ENCODE assay signal across 8 cellular contexts in the genomic region with DNA sequence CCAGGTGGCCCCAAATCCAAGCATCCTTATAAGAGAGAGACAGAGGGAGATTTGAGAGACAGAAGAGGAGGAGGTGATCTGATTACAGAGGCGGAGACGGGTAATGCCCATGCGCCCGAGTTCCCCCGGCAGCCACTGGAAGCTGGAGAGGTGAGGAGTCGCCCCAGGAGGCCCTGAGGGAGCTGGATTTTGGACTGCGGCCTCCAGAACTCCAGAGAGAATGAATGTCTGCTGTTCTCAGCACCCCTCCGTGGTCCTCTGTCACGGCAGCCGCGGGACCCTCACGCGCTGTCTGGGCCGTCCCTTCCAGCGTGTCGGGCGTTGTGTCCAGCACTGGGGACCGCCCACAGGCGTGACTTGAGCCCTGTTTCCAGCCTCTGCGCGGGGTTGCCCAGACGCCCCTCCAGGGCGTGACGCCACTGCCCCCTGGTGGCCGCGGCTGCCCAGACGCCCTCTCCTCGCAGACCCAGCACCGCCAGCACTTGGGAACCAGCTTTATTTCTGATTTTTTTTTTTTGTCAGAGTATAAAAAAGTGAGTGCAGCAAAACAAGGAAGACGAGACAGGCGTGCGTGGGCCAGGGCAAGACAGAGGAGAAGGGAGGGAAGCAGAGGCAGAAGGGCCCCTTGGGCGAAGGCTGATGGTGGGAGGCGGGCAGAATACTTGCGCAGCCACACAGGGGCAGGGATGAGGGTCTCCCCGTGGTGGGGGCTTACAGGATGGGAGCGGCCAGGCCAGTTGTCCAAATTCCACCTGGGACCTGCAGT. TPM values are rescaled to one million over a fixed set of nuclear protein-coding genes. Genes with fewer than 3 reads are reported as not detected.
DNase-seq lines count a peak whose midpoint lies in the region; ATAC-seq and TF ChIP-seq lines count a peak whose summit lies in the region.

No MANE protein-coding gene starts in this region.

- ATAC-seq in RWPE2 (ENCODE audit: low read depth) (peak; percentile 74), GM19452 (IDR thresholded peaks at IDR 0.05; ENCODE audit: unreplicated experiment) (no peak)

- TF ChIP-seq CTCF in RWPE2 (IDR thresholded peaks at IDR 0.05; ENCODE audit: poor library complexity, severe bottlenecking) (peak; percentile 100), fibroblast of villous mesenchyme (IDR thresholded peaks at IDR 0.05; ENCODE audit: insufficient read depth, low read depth, low read length) (peak; percentile 97), neural cell (IDR thresholded peaks at IDR 0.05; ENCODE audit: poor library complexity, severe bottlenecking) (peak; percentile 96)

- peak overlapping the region; percentile 25 for H3K9ac ChIP-seq in neural cell (ENCODE audit: low read length)

- DNase-seq in GF-D8 (lab: John Stamatoyannopoulos, UW) (peak; percentile 31), Kasumi-1 (lab: John Stamatoyannopoulos, UW) (peak; percentile 58 to 63), RWPE2 (ENCODE audit: low spot score) (peak; percentile 95), fibroblast of villous mesenchyme (ENCODE audit: low read depth) (peak; percentile 83), superior temporal gyrus (ENCODE audit: extremely low spot score) (peak; percentile 88)
- DNase-seq in activated gamma-delta T cell treated with anti-CD3 and anti-CD28 coated beads, Interleukin-2, amount 50 U/mL, for 16 hours (ENCODE audit: low read depth): peak; percentile 76

- no peaks in the 10 kb centered on the region for H3K4me1 ChIP-seq in RWPE2 (ENCODE audit: insufficient read depth, poor library complexity, severe bottlenecking)

- TF ChIP-seq RAD21 in neural cell (conservative IDR thresholded peaks at IDR 0.05): peak; percentile 87

- no peak overlapping the region for H3K4me2 ChIP-seq in neural cell (ENCODE audit: low read length)

- H3K9me3 ChIP-seq in RWPE2 (ENCODE audit: severe bottlenecking) (no peaks in the 10 kb centered on the region), neural cell (ENCODE audit: low read length) (no peaks in the 10 kb centered on the region)

- no peak for TF ChIP-seq EP300 in neural cell (conservative IDR thresholded peaks at IDR 0.05; ENCODE audit: poor library complexity, severe bottlenecking)

- H3K27ac ChIP-seq in RWPE2 (ENCODE audit: poor library complexity, severe bottlenecking): no peak overlapping the region
- no peak overlapping the region for H3K27ac ChIP-seq in neural cell (ENCODE audit: low read length)

- no peaks in the 10 kb centered on the region for H3K9me2 ChIP-seq in neural cell (ENCODE audit: insufficient read depth, low read length)

- H4K20me1 ChIP-seq in neural cell (ENCODE audit: insufficient read depth): no peaks in the 10 kb centered on the region

- H2AFZ ChIP-seq in neural cell (ENCODE audit: low read depth, low read length): no peak overlapping the region

- H3F3A ChIP-seq in neural cell (ENCODE audit: insufficient read depth, low read length, poor library complexity, severe bottlenecking): no peaks in the 10 kb centered on the region

- H3K4me3 ChIP-seq in RWPE2 (ENCODE audit: severe bottlenecking) (peak overlapping the region; percentile 18), fibroblast of villous mesenchyme (ENCODE audit: low read depth, low read length) (peak overlapping the region; percentile 64), neural cell (ENCODE audit: low read length) (no peak overlapping the region)

- H3K27me3 ChIP-seq in RWPE2 (ENCODE audit: insufficient read depth, poor library complexity, severe bottlenecking) (no peaks in the 10 kb centered on the region), neural cell (ENCODE audit: insufficient read depth, low read depth, low read length) (no peaks in the 10 kb centered on the region)

- peaks cover 3% of the 10 kb centered on the region for H3K79me2 ChIP-seq in neural cell (replicated peaks; ENCODE audit: insufficient read depth, low read length)

- H3K36me3 ChIP-seq in RWPE2 (ENCODE audit: low read depth): no peaks in the 10 kb centered on the region
- no peaks in the 10 kb centered on the region for H3K36me3 ChIP-seq in neural cell (ENCODE audit: insufficient read depth, low read length)

TF ChIP-seq in neural cell, 6 proteins besides CTCF, POLR2A, EP300 and RAD21:
- peak; percentile 38 for TF ChIP-seq MXI1 (conservative IDR thresholded peaks at IDR 0.05; ENCODE audit: poor library complexity, severe bottlenecking)
- TF ChIP-seq POLR2AphosphoS5 (IDR thresholded peaks at IDR 0.05): peak; percentile 12
- no peak for TF ChIP-seq TAF1 (IDR thresholded peaks at IDR 0.05; ENCODE audit: low read depth)
- peak; percentile 88 for TF ChIP-seq SMC3 (conservative IDR thresholded peaks at IDR 0.05; ENCODE audit: poor library complexity)

RNA-seq across cellular contexts. Expression of a gene that starts 4.1 kb away (rescaled TPM):
- total RNA-seq in fibroblast of villous mesenchyme: 13.8 and 15.8 TPM in 2 replicates
- 21.6 and 25.7 TPM in 2 replicates for polyA plus RNA-seq in neural cell
- 25.4 and 29.0 TPM in 2 replicates for polyA minus RNA-seq in neural cell

RNA-seq across cellular contexts. Expression of a gene that starts 5.6 kb away (rescaled TPM):
- total RNA-seq in fibroblast of villous mesenchyme: 0.64 and 1.3 TPM in 2 replicates
- 23.3 and 28.7 TPM in 2 replicates for polyA plus RNA-seq in neural cell
- 10.7 and 15.9 TPM in 2 replicates for polyA minus RNA-seq in neural cell

RNA-seq across cellular contexts. Expression of a gene that starts 7.1 kb away (rescaled TPM):
- total RNA-seq in fibroblast of villous mesenchyme: 52.7 and 53.8 TPM in 2 replicates
- polyA plus RNA-seq in neural cell: 91.9 and 94.4 TPM in 2 replicates
- 131 and 133 TPM in 2 replicates for polyA minus RNA-seq in neural cell

RNA-seq across cellular contexts. Expression of a gene that starts 17.6 kb away (rescaled TPM):
- total RNA-seq in fibroblast of villous mesenchyme: 20.9 and 25.0 TPM in 2 replicates
- 58.9 and 66.8 TPM in 2 replicates for polyA plus RNA-seq in neural cell
- polyA minus RNA-seq in neural cell: 20.3 and 26.5 TPM in 2 replicates

Comparison
In these comparisons a context has a peak if more than half of its experiments do, and no peak if none do; other contexts are left out.
1. DNase-seq: peak in every context shown above with its lines; median percentile 95 in RWPE2; 88 in superior temporal gyrus; 83 in fibroblast of villous mesenchyme; 76 in activated gamma-delta T cell treated with anti-CD3 and anti-CD28 coated beads, Interleukin-2, amount 50 U/mL, for 16 hours; 60 in Kasumi-1; 31 in GF-D8.